ENCODE assay signal across 8 cellular contexts in the genomic region with DNA sequence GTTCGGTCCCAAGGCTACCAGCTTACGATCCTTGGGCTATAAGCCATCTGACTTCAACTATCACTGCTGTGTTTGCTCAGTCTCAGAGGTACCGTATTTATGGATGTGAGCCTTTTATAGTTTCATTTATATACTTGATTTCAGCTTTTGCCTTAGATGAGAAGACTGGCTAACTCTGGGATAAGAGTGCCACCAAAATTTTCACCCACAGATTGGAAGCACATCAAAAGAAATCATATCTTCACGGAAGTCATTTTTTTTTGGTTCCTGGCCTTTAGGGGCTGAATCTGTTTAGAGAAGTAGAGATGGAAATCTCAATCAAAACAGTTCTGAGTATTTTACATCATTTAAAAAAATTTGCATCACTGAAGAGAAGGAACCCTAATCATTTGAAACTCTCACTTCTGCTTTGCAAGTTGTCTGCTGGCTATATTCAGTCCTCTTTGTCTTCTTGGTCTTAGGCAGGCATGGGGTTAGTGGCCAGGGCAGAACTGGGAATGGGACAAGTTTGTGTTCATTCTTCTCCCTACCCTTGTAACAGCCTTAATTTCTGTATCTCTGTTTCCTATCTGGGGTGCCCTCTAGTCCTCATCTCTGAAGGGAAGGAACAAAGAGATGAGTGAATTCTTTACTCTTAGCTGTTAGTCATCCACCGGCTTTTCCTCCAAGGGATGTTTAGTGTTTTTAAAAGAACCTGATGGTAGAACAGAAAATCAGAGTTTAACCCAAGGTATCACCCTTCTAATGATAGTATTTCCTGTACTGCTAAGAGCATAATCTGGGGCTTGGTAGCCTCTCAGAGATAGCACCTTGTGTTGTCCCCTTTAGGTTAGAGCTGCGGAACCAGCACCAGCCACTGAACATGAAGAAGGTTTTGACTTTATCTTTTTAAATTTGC. TPM values are rescaled to one million over a fixed set of nuclear protein-coding genes. Genes with fewer than 3 reads are reported as not detected.
DNase-seq lines count a peak whose midpoint lies in the region; ATAC-seq, FAIRE-seq and TF ChIP-seq lines count a peak whose summit lies in the region.

No MANE protein-coding gene starts in this region.

- peaks cover 73% of the 10 kb centered on the region for H3K4me1 ChIP-seq in GM12878 (ENCODE audit: control insufficient read depth, insufficient read depth, low read length)

- TF ChIP-seq POLR2A in GM12891 (IDR thresholded peaks at IDR 0.05; ENCODE audit: low read depth, low read length) (peak; percentile 71; the same call in 1 of the 2 replicates), GM12878 (IDR thresholded peaks at IDR 0.05; ENCODE audit: low read depth, low read length) (peak; percentile 64)

- no peak for TF ChIP-seq CTCF in GM12878 (IDR thresholded peaks at IDR 0.05 in 2 of 3, conservative IDR thresholded peaks at IDR 0.05 in 1 of 3; ENCODE audit: control insufficient read depth in 2 of 3, extremely low read depth in 1 of 3, insufficient read depth in 1 of 3, low read depth in 3 of 3, low read length in 3 of 3)

- 1% methylated on average over 6 of the region's 6 CpGs for WGBS in GM12878 (ENCODE audit: insufficient coverage, insufficient replicate concordance, low lambda C conversion rate, missing lambda C conversion rate)

- BruUV-seq in GM12878 (replicated peaks; lab: Mats Ljungman, UMichigan), result TSS peak; percentile 65

- peaks cover 0 to 4% of the 10 kb centered on the region in 2 experiments; a peak in 1 of 4 replicates for H3K36me3 ChIP-seq in GM12878 (ENCODE audit: control insufficient read depth in 2 of 2, insufficient read depth in 2 of 2, low read length in 1 of 2)

- peak; percentile 85 for FAIRE-seq in GM12891 (lab: Jason Lieb, UNC)
- peak; percentile 80 for FAIRE-seq in GM12878 (lab: Jason Lieb, UNC)

- peak; percentile 76 to 88; a peak in 3 of 4 replicates for TF ChIP-seq EP300 in GM12878 (IDR thresholded peaks at IDR 0.05; ENCODE audit: borderline replicate concordance in 1 of 2, control insufficient read depth in 1 of 2, low read depth in 2 of 2, low read length in 2 of 2)

- peak overlapping the region; percentile 100 for H3K27ac ChIP-seq in GM12878 (ENCODE audit: control insufficient read depth, insufficient read depth)

- peaks cover 3% of the 10 kb centered on the region for H4K20me1 ChIP-seq in GM12878 (ENCODE audit: control insufficient read depth, insufficient read depth)

- H3K79me2 ChIP-seq in GM12878 (ENCODE audit: control insufficient read depth, insufficient read depth, low read length), result peaks cover 99% of the 10 kb centered on the region

- no peak for TF ChIP-seq RAD21 in GM12878 (IDR thresholded peaks at IDR 0.05; ENCODE audit: insufficient read depth, low read depth, low read length)

- CTCF ChIA-PET in GM12878 (lab: Yijun Ruan, JAX), result interaction anchor here (0.7 to 20.3 kb wide), 10 partner anchors 9 to 320 kb away, joined by 3 to 261 read pairs (median 16); a partner anchor contains a TSS

- RAD21 ChIA-PET in GM12878 (lab: Charles Lee; ENCODE audit: unreplicated experiment), result interaction anchor here (0.7 to 18.7 kb wide), 17 partner anchors 8 to 354 kb away, joined by 3 to 501 read pairs (median 6); a partner anchor contains a TSS

- peak overlapping the region; percentile 90 for H3K9ac ChIP-seq in GM12878 (ENCODE audit: control insufficient read depth, insufficient read depth, low read length)

- H3K4me2 ChIP-seq in GM12878 (ENCODE audit: control insufficient read depth, insufficient read depth), result peak overlapping the region; percentile 99

- H2AFZ ChIP-seq in GM12878 (ENCODE audit: control insufficient read depth, low read depth, low read length), result no peak overlapping the region

- H3K9me3 ChIP-seq in GM12878 (replicated peaks; ENCODE audit: control insufficient read depth, insufficient read depth, low read length), result no peaks in the 10 kb centered on the region

- H3K4me3 ChIP-seq in GM12878, result peak overlapping the region; percentile 78

- no peak for DNase-seq in GM12891 (ENCODE audit: insufficient read length, low spot score)
- DNase-seq in GM12878 (ENCODE audit: low read depth, low spot score), result peak; percentile 65
- no peak for DNase-seq in NCI-H345 (lab: John Stamatoyannopoulos, UW)
- DNase-seq in NCI-H2029 treated with DMSO at 0.1 percent for 48 hours (lab: John Stamatoyannopoulos, UW), result no peak
- DNase-seq in stimulated activated CD8-positive, alpha-beta memory T cell treated with anti-CD3 and anti-CD28 coated beads, Interleukin-4, amount 100 ng/mL, for 48 hours, result no peak
- DNase-seq in NCI-H1436 treated with DMSO at 0.1 percent for 48 hours (lab: John Stamatoyannopoulos, UW), result no peak

- H3K27me3 ChIP-seq in GM12878 (replicated peaks in 1 of 2; ENCODE audit: control insufficient read depth in 2 of 2, insufficient read depth in 2 of 2, low read length in 1 of 2), result no peaks in the 10 kb centered on the region

- SMC1A ChIA-PET in GM12878 (lab: Charles Lee; ENCODE audit: uncharacterized antibody, unreplicated experiment), result interaction anchor here (1.0 to 34.8 kb wide), 11 partner anchors 7 to 321 kb away, joined by 3 to 1117 read pairs (median 18); a partner anchor contains a TSS

- intact Hi-C loops in GM12878 (cut with micrococcal nuclease; ENCODE audit: unreplicated experiment), result loop anchor here (2.0 kb wide), 3 partner anchors 27 to 353 kb away; a partner anchor contains a TSS

- in situ Hi-C loops in GM12878 (cut with MboI), result no loop called here

- POLR2A ChIA-PET in GM12878 (lab: Charles Lee), result interaction anchor here (0.5 to 20.9 kb wide), 18 partner anchors 7 to 271 kb away, joined by 3 to 657 read pairs (median 5); a partner anchor contains a TSS

- ATAC-seq in GM21515 (IDR thresholded peaks at IDR 0.05; ENCODE audit: unreplicated experiment) (peak; percentile 48), HG03565 (IDR thresholded peaks at IDR 0.05; ENCODE audit: unreplicated experiment) (peak; percentile 40), GM12878 (peak; percentile 57)

TF ChIP-seq in GM12891, 5 proteins besides CTCF, POLR2A, EP300 and RAD21:
- TF ChIP-seq TAF1 (IDR thresholded peaks at IDR 0.05; ENCODE audit: low read depth, low read length) (peak; percentile 69), POU2F2 (IDR thresholded peaks at IDR 0.05; ENCODE audit: low read depth, low read length) (peak; percentile 83), SPI1 (IDR thresholded peaks at IDR 0.05; ENCODE audit: low read depth, low read length) (peak; percentile 99), PAX5 (IDR thresholded peaks at IDR 0.05; ENCODE audit: insufficient read depth, low read length, severe bottlenecking) (no peak), POLR2AphosphoS5 (IDR thresholded peaks at IDR 0.05; ENCODE audit: low read depth, low read length) (0 out of 2 replicates have a peak, but pooled peaks have one; percentile 42)

TF ChIP-seq in GM12878, 131 proteins besides CTCF, POLR2A, EP300 and RAD21 (continues in another document):
- TF ChIP-seq PML (IDR thresholded peaks at IDR 0.05; ENCODE audit: low read length), result no peak; the same call in 1 of the 2 replicates
- peak; percentile 89; the same call in 2 of the 3 replicates for TF ChIP-seq POU2F2 (IDR thresholded peaks at IDR 0.05; ENCODE audit: borderline replicate concordance, low read depth, low read length)
- TF ChIP-seq, protein P1, sequence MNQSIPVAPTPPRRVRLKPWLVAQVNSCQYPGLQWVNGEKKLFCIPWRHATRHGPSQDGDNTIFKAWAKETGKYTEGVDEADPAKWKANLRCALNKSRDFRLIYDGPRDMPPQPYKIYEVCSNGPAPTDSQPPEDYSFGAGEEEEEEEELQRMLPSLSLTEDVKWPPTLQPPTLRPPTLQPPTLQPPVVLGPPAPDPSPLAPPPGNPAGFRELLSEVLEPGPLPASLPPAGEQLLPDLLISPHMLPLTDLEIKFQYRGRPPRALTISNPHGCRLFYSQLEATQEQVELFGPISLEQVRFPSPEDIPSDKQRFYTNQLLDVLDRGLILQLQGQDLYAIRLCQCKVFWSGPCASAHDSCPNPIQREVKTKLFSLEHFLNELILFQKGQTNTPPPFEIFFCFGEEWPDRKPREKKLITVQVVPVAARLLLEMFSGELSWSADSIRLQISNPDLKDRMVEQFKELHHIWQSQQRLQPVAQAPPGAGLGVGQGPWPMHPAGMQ (IDR thresholded peaks at IDR 0.05; ENCODE audit: borderline replicate concordance), result no peak
- TF ChIP-seq TCF7 (IDR thresholded peaks at IDR 0.05; ENCODE audit: borderline replicate concordance), result no peak
- no peak; the same call in 1 of the 2 replicates for TF ChIP-seq TBL1XR1 (IDR thresholded peaks at IDR 0.05; ENCODE audit: low read depth, low read length)
- TF ChIP-seq RB1 (IDR thresholded peaks at IDR 0.05; ENCODE audit: borderline replicate concordance), result no peak; the same call in 1 of the 2 replicates
- TF ChIP-seq, protein P2, sequence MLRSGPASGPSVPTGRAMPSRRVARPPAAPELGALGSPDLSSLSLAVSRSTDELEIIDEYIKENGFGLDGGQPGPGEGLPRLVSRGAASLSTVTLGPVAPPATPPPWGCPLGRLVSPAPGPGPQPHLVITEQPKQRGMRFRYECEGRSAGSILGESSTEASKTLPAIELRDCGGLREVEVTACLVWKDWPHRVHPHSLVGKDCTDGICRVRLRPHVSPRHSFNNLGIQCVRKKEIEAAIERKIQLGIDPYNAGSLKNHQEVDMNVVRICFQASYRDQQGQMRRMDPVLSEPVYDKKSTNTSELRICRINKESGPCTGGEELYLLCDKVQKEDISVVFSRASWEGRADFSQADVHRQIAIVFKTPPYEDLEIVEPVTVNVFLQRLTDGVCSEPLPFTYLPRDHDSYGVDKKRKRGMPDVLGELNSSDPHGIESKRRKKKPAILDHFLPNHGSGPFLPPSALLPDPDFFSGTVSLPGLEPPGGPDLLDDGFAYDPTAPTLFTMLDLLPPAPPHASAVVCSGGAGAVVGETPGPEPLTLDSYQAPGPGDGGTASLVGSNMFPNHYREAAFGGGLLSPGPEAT (IDR thresholded peaks at IDR 0.05; ENCODE audit: low read depth), result peak; percentile 74

RNA-seq across cellular contexts. Expression of a gene that starts 14.1 kb away (rescaled TPM):
- polyA plus RNA-seq in GM12891 (2012; ENCODE audit: low read depth, missing spikeins), result 82.8 TPM
- total RNA-seq in GM12878 (2013; cell fraction: nucleolus; rRNA removed), result 75.1 and 80.9 TPM in 2 replicates
- total RNA-seq in GM12878 (2014; rRNA removed), result 140 and 157 TPM in 2 replicates
- total RNA-seq in GM12878 (2014; rRNA removed; fragmentation: Illumina TruSeq; extraction: Trizol), result 178 and 183 TPM in 2 replicates
- 116 and 124 TPM in 2 replicates for total RNA-seq in GM12878 (2021)
- polyA plus RNA-seq in GM12878 (2011; ENCODE audit: low read depth), result 51.5 TPM
- 169 and 264 TPM in 2 replicates for polyA plus RNA-seq in GM12878 (2011; rRNA removed)
- 66.2 and 70.2 TPM in 2 replicates for polyA plus RNA-seq in GM12878 (2011; cell fraction: cytosol; rRNA removed)
- polyA plus RNA-seq in GM12878 (2011; cell fraction: nucleus; rRNA removed), result 51.6 and 57.2 TPM in 2 replicates
- polyA plus RNA-seq in GM12878 (2012), result 82.6 and 119 TPM in 2 replicates
- 180 and 219 TPM in 2 replicates for polyA plus RNA-seq in GM12878 (2014; fragmentation: Illumina TruSeq; extraction: Trizol)
- polyA plus RNA-seq in GM12878 (2014; fragmentation: Nextera tagmentation; extraction: Ambion mirVana), result 100 to 1,000 TPM; 217 to 324 TPM
- polyA plus RNA-seq in GM12878 (2014; rRNA removed), result 108 and 144 TPM in 2 replicates
- 100 to 1,000 TPM; 177 to 181 TPM for polyA plus RNA-seq in GM12878 (2016; fragmentation: Nextera tagmentation; extraction: Ambion mirVana)
- 69.6 and 132 TPM in 2 replicates for polyA minus RNA-seq in GM12878 (2011; rRNA and poly(A)+ RNA removed)
- 56.4 and 60.0 TPM in 2 replicates for polyA minus RNA-seq in GM12878 (2011; cell fraction: cytosol; rRNA and poly(A)+ RNA removed)
- 30.6 and 45.0 TPM in 2 replicates for polyA minus RNA-seq in GM12878 (2011; cell fraction: nucleus; rRNA and poly(A)+ RNA removed)
